ENCODE assay signal across 19 cellular contexts in the genomic region with DNA sequence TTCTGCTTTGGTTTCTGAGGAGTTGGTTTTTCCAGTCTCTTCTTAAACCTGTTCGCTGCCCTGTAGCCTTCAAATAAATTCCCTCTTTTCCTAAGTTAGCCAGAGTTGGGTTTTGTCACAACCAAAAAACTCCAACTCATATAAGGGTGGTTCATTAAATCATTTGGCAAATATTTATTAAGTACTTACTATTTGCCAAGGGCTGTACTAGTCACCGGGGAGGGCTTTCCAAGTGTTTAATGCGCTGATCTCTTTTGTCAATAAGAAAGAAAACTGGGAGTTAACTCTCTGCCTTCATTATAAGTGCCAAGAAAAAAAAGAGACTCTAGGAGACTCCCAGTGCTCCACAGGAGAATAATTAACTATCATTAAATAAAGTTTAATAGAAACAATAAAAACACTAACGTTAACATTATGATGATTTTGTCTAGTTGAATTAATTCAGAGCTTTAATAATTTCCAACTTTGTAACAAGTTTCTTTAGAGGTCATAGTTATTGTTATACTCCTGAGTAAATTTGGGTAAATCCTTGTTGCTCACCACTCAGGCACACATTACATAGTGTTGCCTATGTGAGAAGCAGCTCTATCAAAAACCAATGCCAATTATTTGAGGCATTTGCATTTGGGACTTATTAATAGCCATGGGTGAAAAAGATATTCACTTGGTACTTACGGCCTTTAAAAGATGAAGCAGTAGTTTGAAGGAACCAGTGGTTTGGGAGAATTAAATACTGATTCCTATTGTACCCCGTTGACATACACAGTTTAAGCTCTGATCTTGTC.
DNase-seq lines count a peak whose midpoint lies in the region; ATAC-seq lines count a peak whose summit lies in the region.
"Had no signal": no experiment of that assay in that cellular context is flagged by ENCODE, and none has a peak within 500 bp of the region (broad histone marks: within the 10 kb centered on the region; RNA-seq: fewer than 3 reads in every experiment).

No MANE protein-coding gene starts in this region.

- H3K4me1 ChIP-seq in BLaER1 treated with 17β-estradiol and CSF1 and Interleukin-3, amounts not matched to agents 10 nM and 100 nM: peaks cover 20 to 34% (median 31%) of the 10 kb centered on the region in 10 experiments; a peak in 19 of 20 replicates
- no peaks in the 10 kb centered on the region for H3K4me1 ChIP-seq in rectal smooth muscle tissue (ENCODE audit: control insufficient read depth, insufficient read depth, low read length)
- H3K4me1 ChIP-seq: SJCRH30 had no signal

- H3K9me3 ChIP-seq in BLaER1 treated with 17β-estradiol and CSF1 and Interleukin-3, amounts not matched to agents 10 nM and 100 nM (replicated peaks in 1 of 11): peaks cover 0 to 10% (median 7%) of the 10 kb centered on the region in 11 experiments; a peak in 7 of 22 replicates
- no peaks in the 10 kb centered on the region for H3K9me3 ChIP-seq in KOPT-K1 (ENCODE audit: insufficient read depth, low read length, poor library complexity, severe bottlenecking)
- H3K9me3 ChIP-seq: SJCRH30 had no signal

- no peak overlapping the region for H3K9ac ChIP-seq in BLaER1 treated with 17β-estradiol and CSF1 and Interleukin-3, amounts not matched to agents 10 nM and 100 nM
- no peak overlapping the region for H3K9ac ChIP-seq in rectal smooth muscle tissue (ENCODE audit: low read length)

- H3K27ac Mint-ChIP-seq in activated T-cell treated with anti-CD3 and anti-CD28 coated beads, Interleukin-2, amount 50 U/mL, for 72 hours: no peak overlapping the region
- H3K27ac Mint-ChIP-seq: CD14-positive monocyte had no signal

- H3K4me2 ChIP-seq in BLaER1 treated with 17β-estradiol and CSF1 and Interleukin-3, amounts not matched to agents 10 nM and 100 nM: no peak overlapping the region

- H3K27ac ChIP-seq in BLaER1 treated with 17β-estradiol and CSF1 and Interleukin-3, amounts not matched to agents 10 nM and 100 nM: peak overlapping the region in 6 of 11 experiments; percentile 27 to 61 (median 50); a peak in 13 of 22 replicates
- H3K27ac ChIP-seq in KOPT-K1 (ENCODE audit: low read depth, low read length, poor library complexity, severe bottlenecking) (peak overlapping the region; percentile 59), rectal smooth muscle tissue (ENCODE audit: low read depth, low read length) (peak overlapping the region; percentile 14)
- H3K27ac ChIP-seq: HL-60, SJCRH30 had no signal

- no peak for DNase-seq in activated T-cell treated with anti-CD3 and anti-CD28 coated beads, Interleukin-2, amount 50 U/mL, for 72 hours
- no peak for DNase-seq in amniotic stem cell (lab: John Stamatoyannopoulos, UW)
- DNase-seq: AML-193, H7, KBM-7, NCI-H1105, NCI-H146, NCI-H2029 treated with DMSO at 0.1 percent for 48 hours, NCI-H226, NCI-H510A treated with DMSO at 0.1 percent for 48 hours, NCI-H774, SJCRH30 had no signal

- H3K4me1 Mint-ChIP-seq in activated T-cell treated with anti-CD3 and anti-CD28 coated beads, Interleukin-2, amount 50 U/mL, for 72 hours (ENCODE audit: low read depth): peaks cover 34% of the 10 kb centered on the region

- peaks cover 5% of the 10 kb centered on the region for H3K27me3 Mint-ChIP-seq in activated T-cell treated with anti-CD3 and anti-CD28 coated beads, Interleukin-2, amount 50 U/mL, for 72 hours (ENCODE audit: low read depth)

- ATAC-seq in esophagus mucosa (peak; percentile 35), GM21360 (IDR thresholded peaks at IDR 0.05; ENCODE audit: unreplicated experiment) (no peak)
- no peak for ATAC-seq in activated T-cell treated with anti-CD3 and anti-CD28 coated beads, Interleukin-2, amount 50 U/mL, for 72 hours (replicated peaks in 1 of 2)

- H3K4me3 ChIP-seq in BLaER1 treated with 17β-estradiol and CSF1 and Interleukin-3, amounts not matched to agents 10 nM and 100 nM: no peak overlapping the region
- H3K4me3 ChIP-seq in rectal smooth muscle tissue (ENCODE audit: low read length): no peak overlapping the region
- H3K4me3 ChIP-seq: SJCRH30 had no signal

- H3K36me3 ChIP-seq in BLaER1 treated with 17β-estradiol and CSF1 and Interleukin-3, amounts not matched to agents 10 nM and 100 nM: no peaks in the 10 kb centered on the region
- H3K36me3 ChIP-seq in KOPT-K1 (ENCODE audit: insufficient read depth, low read length) (no peaks in the 10 kb centered on the region), rectal smooth muscle tissue (ENCODE audit: control insufficient read depth, insufficient read depth, low read length) (no peaks in the 10 kb centered on the region)
- H3K36me3 ChIP-seq: SJCRH30 had no signal

- no peaks in the 10 kb centered on the region for H4K20me1 ChIP-seq in BLaER1 treated with 17β-estradiol and CSF1 and Interleukin-3, amounts not matched to agents 10 nM and 100 nM

- H3K4me3 Mint-ChIP-seq in activated T-cell treated with anti-CD3 and anti-CD28 coated beads, Interleukin-2, amount 50 U/mL, for 72 hours: no peak overlapping the region
- H3K4me3 Mint-ChIP-seq: CD14-positive monocyte had no signal

- peaks cover 36 to 86% (median 68%) of the 10 kb centered on the region in 11 experiments for H3K27me3 ChIP-seq in BLaER1 treated with 17β-estradiol and CSF1 and Interleukin-3, amounts not matched to agents 10 nM and 100 nM
- H3K27me3 ChIP-seq in rectal smooth muscle tissue (ENCODE audit: control insufficient read depth, insufficient read depth, low read length): no peaks in the 10 kb centered on the region
- H3K27me3 ChIP-seq: SJCRH30 had no signal

- no peaks in the 10 kb centered on the region for H3K9me3 Mint-ChIP-seq in activated T-cell treated with anti-CD3 and anti-CD28 coated beads, Interleukin-2, amount 50 U/mL, for 72 hours

- H3K36me3 Mint-ChIP-seq in activated T-cell treated with anti-CD3 and anti-CD28 coated beads, Interleukin-2, amount 50 U/mL, for 72 hours (ENCODE audit: insufficient read depth in 2 of 2): no peaks in the 10 kb centered on the region
- H3K36me3 Mint-ChIP-seq: CD14-positive monocyte had no signal
